ENCODE assay signal across 13 cellular contexts in genomic region chr1:10681296-10682113, GRCh38.
DNase-seq lines count a peak whose midpoint lies in the region; ATAC-seq and TF ChIP-seq lines count a peak whose summit lies in the region.
"Had no signal": no experiment of that assay in that cellular context is flagged by ENCODE, and none has a peak within 500 bp of the region (broad histone marks: within the 10 kb centered on the region; RNA-seq: fewer than 3 reads in every experiment).

No MANE protein-coding gene starts in this region.

- peak overlapping the region; percentile 42 for H3K4me2 ChIP-seq in hepatocyte

- no peaks in the 10 kb centered on the region for H3K9me2 ChIP-seq in hepatocyte (replicated peaks; ENCODE audit: insufficient read depth)

- TF ChIP-seq CTCF in 22Rv1 (IDR thresholded peaks at IDR 0.05) (no peak), VCaP (conservative IDR thresholded peaks at IDR 0.05) (no peak), hepatocyte (IDR thresholded peaks at IDR 0.05; ENCODE audit: poor library complexity) (no peak), prostate gland (IDR thresholded peaks at IDR 0.05) (no peak)

- no peak for ATAC-seq in GM19452 (IDR thresholded peaks at IDR 0.05; ENCODE audit: unreplicated experiment)
- no peak for ATAC-seq in left lobe of liver
- no peak for ATAC-seq in sciatic nerve
- ATAC-seq: activated CD8-positive, alpha-beta memory T cell treated with anti-CD3 and anti-CD28 coated beads, Interleukin-2, amount 10 ng/mL, durations not matched to agents 7 days and 5 days; HCT116 had no signal

- no peaks in the 10 kb centered on the region for H3K27me3 ChIP-seq in hepatocyte
- H3K27me3 ChIP-seq in prostate gland (replicated peaks; ENCODE audit: insufficient read depth), result no peaks in the 10 kb centered on the region

- H3K36me3 ChIP-seq in hepatocyte (replicated peaks; ENCODE audit: insufficient read depth, low read depth), result no peaks in the 10 kb centered on the region
- H3K36me3 ChIP-seq in prostate gland, result no peaks in the 10 kb centered on the region

- 65% methylated on average over 17 of the region's 18 CpGs for WGBS in hepatocyte (ENCODE audit: low lambda C conversion rate, missing lambda C conversion rate)
- 76% methylated on average over 18 of the region's 18 CpGs for WGBS in prostate gland

- H3K4me3 ChIP-seq in hepatocyte (no peak overlapping the region), prostate gland (no peak overlapping the region)

- peaks cover 3% of the 10 kb centered on the region for H4K20me1 ChIP-seq in hepatocyte (ENCODE audit: insufficient read depth, poor library complexity, severe bottlenecking)

- H3K9me3 ChIP-seq in hepatocyte (ENCODE audit: low read depth), result no peaks in the 10 kb centered on the region
- no peaks in the 10 kb centered on the region for H3K9me3 ChIP-seq in prostate gland

- no peak overlapping the region for H2AFZ ChIP-seq in hepatocyte

- TF ChIP-seq POLR2A in prostate gland (IDR thresholded peaks at IDR 0.05), result no peak

- DNase-seq in hepatocyte (ENCODE audit: low spot score) (no peak), prostate gland (ENCODE audit: low spot score) (no peak), left lobe of liver (ENCODE audit: low spot score) (no peak), sciatic nerve (ENCODE audit: low spot score) (no peak)
- DNase-seq in activated T-cell treated with anti-CD3 and anti-CD28 coated beads, Interleukin-2, amount 50 U/mL, for 1 hour, result no peak
- DNase-seq: activated CD8-positive, alpha-beta memory T cell treated with anti-CD3 and anti-CD28 coated beads, Interleukin-2, amount 10 ng/mL, durations not matched to agents 7 days and 5 days; activated gamma-delta T cell; erythroblast; stimulated activated CD4-positive, alpha-beta T cell treated with anti-CD3 and anti-CD28 coated beads, Interleukin-4, amount 100 ng/mL, for 4 hours had no signal

- intact Hi-C loops in prostate gland (cut with DNase I) (loop anchor here (5.0 kb wide), 1 partner anchor 44 kb away; no protein-coding TSS in a partner anchor), sciatic nerve (cut with DNase I) (no loop called here)

- H3K27ac ChIP-seq in 22Rv1 (peak overlapping the region; percentile 75), VCaP (peak overlapping the region; percentile 98), hepatocyte (peak overlapping the region; percentile 66), prostate gland (peak overlapping the region; percentile 91 to 96)

- H3K79me2 ChIP-seq in hepatocyte, result peaks cover 24% of the 10 kb centered on the region

- H3K4me1 ChIP-seq in hepatocyte (ENCODE audit: insufficient read depth), result peaks cover 65% of the 10 kb centered on the region
- H3K4me1 ChIP-seq in prostate gland (replicated peaks), result peaks cover 88% of the 10 kb centered on the region
